In the genomic region with DNA sequence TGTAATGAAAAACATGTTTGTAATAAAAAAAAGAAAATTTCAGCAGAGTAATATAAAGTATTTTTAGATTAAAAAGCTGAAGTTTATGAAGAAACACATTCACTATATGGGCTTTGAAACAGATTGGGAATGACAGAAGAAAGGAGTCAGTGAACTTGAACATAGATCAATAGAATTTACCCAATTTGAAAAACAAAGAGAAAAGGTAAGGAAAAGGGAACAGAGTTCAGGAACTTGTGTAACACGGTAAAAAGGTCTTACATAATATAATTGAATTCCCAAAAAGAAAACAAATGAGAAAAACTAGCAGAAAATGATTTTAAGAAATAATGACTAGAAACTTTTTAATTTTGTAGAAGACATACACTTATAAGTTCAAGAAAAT, we compare ENCODE assay signal across 11 cellular contexts.
"Had no signal": no experiment of that assay in that cellular context is flagged by ENCODE, and none has a peak within 500 bp of the region (broad histone marks: within the 10 kb centered on the region; RNA-seq: fewer than 3 reads in every experiment).

No MANE protein-coding gene starts in this region.

- H3K4me1 ChIP-seq: parathyroid adenoma, transverse colon had no signal

- H3K36me3 ChIP-seq: transverse colon had no signal

- ATAC-seq: activated CD8-positive, alpha-beta T cell treated with anti-CD3 and anti-CD28 coated beads, Interleukin-2, amount 10 ng/mL, durations not matched to agents 7 days and 5 days had no signal

- H3K79me2 ChIP-seq: parathyroid adenoma had no signal

- H3K4me3 ChIP-seq: transverse colon had no signal

- H3K27ac Mint-ChIP-seq: activated CD8-positive, alpha-beta T cell treated with anti-CD3 and anti-CD28 coated beads, Interleukin-2, amount 10 ng/mL, durations not matched to agents 7 days and 5 days; activated naive CD4-positive, alpha-beta T cell treated with anti-CD3 and anti-CD28 coated beads for 36 hours had no signal

- H3K9ac ChIP-seq: parathyroid adenoma had no signal

- H3K27me3 ChIP-seq: transverse colon had no signal

- H3K9me3 ChIP-seq: transverse colon had no signal

- H3K27ac ChIP-seq: parathyroid adenoma, WERI-Rb-1 had no signal

- H2AFZ ChIP-seq: parathyroid adenoma had no signal

- DNase-seq: activated CD4-positive, alpha-beta T cell treated with anti-CD3 and anti-CD28 coated beads for 4 hours; activated CD8-positive, alpha-beta T cell treated with anti-CD3 and anti-CD28 coated beads, Interleukin-2, amount 10 ng/mL, durations not matched to agents 7 days and 5 days; activated naive CD4-positive, alpha-beta T cell treated with anti-CD3 and anti-CD28 coated beads for 36 hours; effector memory CD4-positive, alpha-beta T cell; erythroblast; retina; T1000; WERI-Rb-1 had no signal

- H3K4me3 Mint-ChIP-seq: activated CD8-positive, alpha-beta T cell treated with anti-CD3 and anti-CD28 coated beads, Interleukin-2, amount 10 ng/mL, durations not matched to agents 7 days and 5 days; activated naive CD4-positive, alpha-beta T cell treated with anti-CD3 and anti-CD28 coated beads for 36 hours; neural crest cell had no signal

- H3K9me3 Mint-ChIP-seq: neural crest cell had no signal
